In the genomic region with DNA sequence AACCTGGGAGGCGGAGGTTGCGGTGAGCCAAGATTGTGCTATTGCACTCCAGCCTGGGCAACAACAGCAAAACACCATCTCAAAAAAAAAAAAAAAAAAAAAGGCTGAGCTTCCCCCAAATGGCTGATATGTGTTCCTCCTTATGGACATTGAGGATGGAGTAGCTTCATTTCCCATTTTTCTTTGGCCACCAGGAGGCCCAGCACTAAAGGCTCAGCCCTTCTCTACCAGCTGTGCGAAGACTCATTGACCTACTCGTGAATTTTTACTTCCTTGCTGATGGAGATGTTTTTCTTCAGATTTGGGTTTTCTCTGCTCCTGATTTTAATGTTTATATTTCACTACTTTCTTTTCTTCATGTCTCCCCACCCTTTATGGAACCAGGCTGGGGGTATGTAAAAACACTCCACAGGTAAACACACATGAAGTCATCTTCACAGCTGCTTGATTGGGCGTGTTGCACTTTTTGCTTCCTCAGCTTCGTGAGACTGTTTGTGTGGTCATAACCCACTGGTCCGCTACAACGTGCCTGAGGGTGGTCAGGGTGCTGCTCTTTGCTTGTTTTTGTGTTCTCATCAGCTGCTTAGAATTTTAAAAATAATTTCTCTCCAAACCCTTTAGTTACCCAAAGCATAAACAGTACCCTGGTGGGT, we compare ENCODE assay signal across 11 cellular contexts. TPM values are rescaled to one million over a fixed set of nuclear protein-coding genes. Genes with fewer than 3 reads are reported as not detected.
A peak's percentile ranks its signal among the peaks of the same experiment; 100 is the strongest.
DNase-seq lines count a peak whose midpoint lies in the region; ATAC-seq and TF ChIP-seq lines count a peak whose summit lies in the region.
"Had no signal": no experiment of that assay in that cellular context is flagged by ENCODE, and none has a peak within 500 bp of the region (broad histone marks: within the 10 kb centered on the region; RNA-seq: fewer than 3 reads in every experiment).

No MANE protein-coding gene starts in this region.

- CTCF ChIA-PET in BJ (lab: Yijun Ruan, JAX) = interaction anchor here (0.8 to 1.6 kb wide), 6 partner anchors 10 to 130 kb away, joined by 3 to 5 read pairs (median 4); a partner anchor contains a TSS

- no peak overlapping the region for H3K4me3 ChIP-seq in BJ (ENCODE audit: low read depth, low read length)
- no peak overlapping the region for H3K4me3 ChIP-seq in HFF-Myc (replicated peaks; ENCODE audit: low read depth, low read length)
- H3K4me3 ChIP-seq in adrenal gland = no peak overlapping the region
- no peak overlapping the region for H3K4me3 ChIP-seq in liver (ENCODE audit: low read depth in 1 of 3, low read length in 3 of 3)
- H3K4me3 ChIP-seq: suprapubic skin had no signal

- POLR2A ChIA-PET in BJ (lab: Charles Lee) = no interaction called here

- DNase-seq in BJ (ENCODE audit: low read depth) (no peak), HFF-Myc (ENCODE audit: extremely low read depth, low read depth) (no peak), adrenal gland (peak in 1 of 7 donors; percentile 7), amniotic stem cell (lab: John Stamatoyannopoulos, UW) (no peak)

- intact Hi-C loops in adrenal gland (cut with DNase I) = no loop called here

- H3K4me1 ChIP-seq in adrenal gland (replicated peaks in 1 of 2) (peaks cover 14 to 34% of the 10 kb centered on the region in 2 donors), liver (ENCODE audit: control insufficient read depth in 4 of 4, insufficient read depth in 4 of 4, low read length in 3 of 4) (peaks cover 3 to 43% (median 31%) of the 10 kb centered on the region in 4 donors)

- ATAC-seq in GM18870 (IDR thresholded peaks at IDR 0.05; ENCODE audit: unreplicated experiment) = no peak
- ATAC-seq in GM21825 (IDR thresholded peaks at IDR 0.05; ENCODE audit: unreplicated experiment) = no peak
- no peak for ATAC-seq in HG03095 (IDR thresholded peaks at IDR 0.05; ENCODE audit: unreplicated experiment)

- H3K9me3 ChIP-seq in adrenal gland (replicated peaks in 1 of 3) (no peaks in the 10 kb centered on the region), liver (ENCODE audit: control insufficient read depth in 4 of 4, low read length in 3 of 4) (no peaks in the 10 kb centered on the region)
- H3K9me3 ChIP-seq: suprapubic skin had no signal

- TF ChIP-seq POLR2A in adrenal gland (IDR thresholded peaks at IDR 0.05) = no peak

- TF ChIP-seq CTCF in BJ (IDR thresholded peaks at IDR 0.05; ENCODE audit: insufficient read depth, low read depth, low read length) (peak; percentile 41), HFF-Myc (IDR thresholded peaks at IDR 0.05; ENCODE audit: low read depth, low read length, missing control alignments) (peak; percentile 45), adrenal gland (IDR thresholded peaks at IDR 0.05) (peak; percentile 8 to 40 (median 28)), liver (IDR thresholded peaks at IDR 0.05; ENCODE audit: low read depth, low read length, missing input control) (peak; percentile 22)

- H3K9ac ChIP-seq in liver (ENCODE audit: low read depth in 1 of 2, low read length in 2 of 2) = no peak overlapping the region

- WGBS in adrenal gland, 4 donors = 72 to 83% (median 77%) methylated on average over 8 of the region's 8 CpGs
- 83% methylated on average over 8 of the region's 8 CpGs for WGBS in liver

- no peak overlapping the region for H3K27ac ChIP-seq in adrenal gland
- H3K27ac ChIP-seq in liver (ENCODE audit: low read depth in 1 of 2, low read length in 2 of 2) = no peak overlapping the region

- TF ChIP-seq RAD21 in liver (IDR thresholded peaks at IDR 0.05) = peak in 1 of 2 donors; percentile 66

- no peaks in the 10 kb centered on the region for H3K27me3 ChIP-seq in BJ (ENCODE audit: control insufficient read depth, insufficient read depth, low read length)
- no peaks in the 10 kb centered on the region for H3K27me3 ChIP-seq in adrenal gland
- H3K27me3 ChIP-seq in liver (ENCODE audit: control insufficient read depth in 4 of 4, insufficient read depth in 4 of 4, low read length in 3 of 4) = no peaks in the 10 kb centered on the region
- H3K27me3 ChIP-seq: suprapubic skin had no signal

- H3K36me3 ChIP-seq in BJ (ENCODE audit: control insufficient read depth, insufficient read depth, low read length) = peaks cover 3% of the 10 kb centered on the region
- H3K36me3 ChIP-seq in adrenal gland (replicated peaks in 1 of 2) = peaks cover 0 to 29% of the 10 kb centered on the region in 2 donors
- H3K36me3 ChIP-seq in liver (ENCODE audit: control insufficient read depth in 4 of 4, insufficient read depth in 3 of 4, low read depth in 1 of 4, low read length in 3 of 4) = peaks cover 0 to 13% (median 8%) of the 10 kb centered on the region in 4 donors

TF ChIP-seq in liver, 16 proteins besides CTCF, POLR2A, EP300 and RAD21 (continues in another document):
- TF ChIP-seq JUND (IDR thresholded peaks at IDR 0.05) = no peak
- no peak for TF ChIP-seq EGR1 (IDR thresholded peaks at IDR 0.05; ENCODE audit: low read depth in 2 of 2)
- no peak for TF ChIP-seq YY1 (IDR thresholded peaks at IDR 0.05)
- no peak for TF ChIP-seq HNF4G (IDR thresholded peaks at IDR 0.05)
- TF ChIP-seq, protein P1, sequence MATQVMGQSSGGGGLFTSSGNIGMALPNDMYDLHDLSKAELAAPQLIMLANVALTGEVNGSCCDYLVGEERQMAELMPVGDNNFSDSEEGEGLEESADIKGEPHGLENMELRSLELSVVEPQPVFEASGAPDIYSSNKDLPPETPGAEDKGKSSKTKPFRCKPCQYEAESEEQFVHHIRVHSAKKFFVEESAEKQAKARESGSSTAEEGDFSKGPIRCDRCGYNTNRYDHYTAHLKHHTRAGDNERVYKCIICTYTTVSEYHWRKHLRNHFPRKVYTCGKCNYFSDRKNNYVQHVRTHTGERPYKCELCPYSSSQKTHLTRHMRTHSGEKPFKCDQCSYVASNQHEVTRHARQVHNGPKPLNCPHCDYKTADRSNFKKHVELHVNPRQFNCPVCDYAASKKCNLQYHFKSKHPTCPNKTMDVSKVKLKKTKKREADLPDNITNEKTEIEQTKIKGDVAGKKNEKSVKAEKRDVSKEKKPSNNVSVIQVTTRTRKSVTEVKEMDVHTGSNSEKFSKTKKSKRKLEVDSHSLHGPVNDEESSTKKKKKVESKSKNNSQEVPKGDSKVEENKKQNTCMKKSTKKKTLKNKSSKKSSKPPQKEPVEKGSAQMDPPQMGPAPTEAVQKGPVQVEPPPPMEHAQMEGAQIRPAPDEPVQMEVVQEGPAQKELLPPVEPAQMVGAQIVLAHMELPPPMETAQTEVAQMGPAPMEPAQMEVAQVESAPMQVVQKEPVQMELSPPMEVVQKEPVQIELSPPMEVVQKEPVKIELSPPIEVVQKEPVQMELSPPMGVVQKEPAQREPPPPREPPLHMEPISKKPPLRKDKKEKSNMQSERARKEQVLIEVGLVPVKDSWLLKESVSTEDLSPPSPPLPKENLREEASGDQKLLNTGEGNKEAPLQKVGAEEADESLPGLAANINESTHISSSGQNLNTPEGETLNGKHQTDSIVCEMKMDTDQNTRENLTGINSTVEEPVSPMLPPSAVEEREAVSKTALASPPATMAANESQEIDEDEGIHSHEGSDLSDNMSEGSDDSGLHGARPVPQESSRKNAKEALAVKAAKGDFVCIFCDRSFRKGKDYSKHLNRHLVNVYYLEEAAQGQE (IDR thresholded peaks at IDR 0.05) = no peak
- TF ChIP-seq, protein P2, sequence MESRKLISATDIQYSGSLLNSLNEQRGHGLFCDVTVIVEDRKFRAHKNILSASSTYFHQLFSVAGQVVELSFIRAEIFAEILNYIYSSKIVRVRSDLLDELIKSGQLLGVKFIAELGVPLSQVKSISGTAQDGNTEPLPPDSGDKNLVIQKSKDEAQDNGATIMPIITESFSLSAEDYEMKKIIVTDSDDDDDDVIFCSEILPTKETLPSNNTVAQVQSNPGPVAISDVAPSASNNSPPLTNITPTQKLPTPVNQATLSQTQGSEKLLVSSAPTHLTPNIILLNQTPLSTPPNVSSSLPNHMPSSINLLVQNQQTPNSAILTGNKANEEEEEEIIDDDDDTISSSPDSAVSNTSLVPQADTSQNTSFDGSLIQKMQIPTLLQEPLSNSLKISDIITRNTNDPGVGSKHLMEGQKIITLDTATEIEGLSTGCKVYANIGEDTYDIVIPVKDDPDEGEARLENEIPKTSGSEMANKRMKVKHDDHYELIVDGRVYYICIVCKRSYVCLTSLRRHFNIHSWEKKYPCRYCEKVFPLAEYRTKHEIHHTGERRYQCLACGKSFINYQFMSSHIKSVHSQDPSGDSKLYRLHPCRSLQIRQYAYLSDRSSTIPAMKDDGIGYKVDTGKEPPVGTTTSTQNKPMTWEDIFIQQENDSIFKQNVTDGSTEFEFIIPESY (IDR thresholded peaks at IDR 0.05) = no peak
- no peak for TF ChIP-seq TAF1 (conservative IDR thresholded peaks at IDR 0.05)
- TF ChIP-seq FOXA1 (IDR thresholded peaks at IDR 0.05) = no peak

RNA-seq across cellular contexts. Expression of a gene that starts 13.5 kb away (rescaled TPM):
- polyA plus RNA-seq in BJ (2011; rRNA removed) (9.2 and 17.5 TPM in 2 replicates), adrenal gland (10 to 100 TPM; 20.2 to 50.3 (median 41.6) TPM), liver (10 to 100 TPM; 14.3 to 15.2 TPM)
- polyA minus RNA-seq in BJ (2011; rRNA and poly(A)+ RNA removed) = 9.0 and 10.9 TPM in 2 replicates
- total RNA-seq in adrenal gland (100 to 1,000 TPM in 4 of 8 donors, 10 to 100 TPM in 4; 27.5 to 155 (median 97.3) TPM), liver (10 to 100 TPM; 38.8 to 52.2 TPM)

RNA-seq across cellular contexts. Expression of a gene that starts 19.1 kb away (rescaled TPM):
- polyA plus RNA-seq in BJ (2011; rRNA removed) = 60.5 and 102 TPM in 2 replicates
- 17.8 and 34.4 TPM in 2 replicates for polyA minus RNA-seq in BJ (2011; rRNA and poly(A)+ RNA removed)
- 100 to 1,000 TPM in 5 of 8 donors, 10 to 100 TPM in 3; 38.8 to 191 (median 121) TPM for total RNA-seq in adrenal gland
- polyA plus RNA-seq in adrenal gland = 100 to 1,000 TPM; 138 to 259 (median 141) TPM
- 10 to 100 TPM; 14.9 to 19.5 TPM for total RNA-seq in liver
- 100 to 1,000 TPM in 1 of 2 donors, 10 to 100 TPM in 1; 79.1 to 107 TPM for polyA plus RNA-seq in liver

RNA-seq across cellular contexts. Expression of a gene that starts 19.3 kb away (rescaled TPM):
- 2.4 and 4.8 TPM in 2 replicates for polyA plus RNA-seq in BJ (2011; rRNA removed)
- polyA minus RNA-seq in BJ (2011; rRNA and poly(A)+ RNA removed) = 12.4 and 17.6 TPM in 2 replicates
- 10 to 100 TPM in 5 of 8 donors, 1 to 10 TPM in 3; 7.0 to 17.1 (median 10.4) TPM for total RNA-seq in adrenal gland
- 1 to 10 TPM; 2.6 to 4.7 (median 2.9) TPM for polyA plus RNA-seq in adrenal gland
- 1 to 10 TPM; 6.7 to 8.6 TPM for total RNA-seq in liver
- polyA plus RNA-seq in liver = 1 to 10 TPM; 2.5 to 3.5 TPM

RNA-seq across cellular contexts. Expression of a gene that starts 34.7 kb away (rescaled TPM):
- polyA plus RNA-seq in BJ (2011; rRNA removed) (0.04 and 0.05 TPM in 2 replicates), adrenal gland (1 to 10 TPM in 1 of 3 donors, under 1 TPM in 2; 0.11 to 1.9 (median 0.20) TPM), liver (under 1 TPM in 1 of 2 donors, not detected in 1; 0.17 TPM)
- 0.24 TPM in 1 of 2 replicates, not detected in the other for polyA minus RNA-seq in BJ (2011; rRNA and poly(A)+ RNA removed)
- total RNA-seq in adrenal gland (under 1 TPM in 3 of 8 donors, not detected in 5; 0.28 to 0.43 (median 0.42) TPM), liver (under 1 TPM in 1 of 2 donors, not detected in 1; 0.08 TPM)
- total RNA-seq: H1, LHCN-M2 had no signal

RNA-seq across cellular contexts. Expression of a gene that starts 50.8 kb away (rescaled TPM):
- polyA plus RNA-seq in BJ (2011; rRNA removed) = 63.5 and 76.8 TPM in 2 replicates
- polyA minus RNA-seq in BJ (2011; rRNA and poly(A)+ RNA removed) = 14.5 and 35.8 TPM in 2 replicates
- 100 to 1,000 TPM in 5 of 8 donors, 10 to 100 TPM in 3; 61.4 to 131 (median 103) TPM for total RNA-seq in adrenal gland
- 100 to 1,000 TPM in 1 of 3 donors, 10 to 100 TPM in 2; 53.5 to 133 (median 56.3) TPM for polyA plus RNA-seq in adrenal gland
- total RNA-seq in liver = 10 to 100 TPM; 22.8 to 26.6 TPM
- polyA plus RNA-seq in liver = 10 to 100 TPM; 24.3 to 25.4 TPM
